In the genomic region with DNA sequence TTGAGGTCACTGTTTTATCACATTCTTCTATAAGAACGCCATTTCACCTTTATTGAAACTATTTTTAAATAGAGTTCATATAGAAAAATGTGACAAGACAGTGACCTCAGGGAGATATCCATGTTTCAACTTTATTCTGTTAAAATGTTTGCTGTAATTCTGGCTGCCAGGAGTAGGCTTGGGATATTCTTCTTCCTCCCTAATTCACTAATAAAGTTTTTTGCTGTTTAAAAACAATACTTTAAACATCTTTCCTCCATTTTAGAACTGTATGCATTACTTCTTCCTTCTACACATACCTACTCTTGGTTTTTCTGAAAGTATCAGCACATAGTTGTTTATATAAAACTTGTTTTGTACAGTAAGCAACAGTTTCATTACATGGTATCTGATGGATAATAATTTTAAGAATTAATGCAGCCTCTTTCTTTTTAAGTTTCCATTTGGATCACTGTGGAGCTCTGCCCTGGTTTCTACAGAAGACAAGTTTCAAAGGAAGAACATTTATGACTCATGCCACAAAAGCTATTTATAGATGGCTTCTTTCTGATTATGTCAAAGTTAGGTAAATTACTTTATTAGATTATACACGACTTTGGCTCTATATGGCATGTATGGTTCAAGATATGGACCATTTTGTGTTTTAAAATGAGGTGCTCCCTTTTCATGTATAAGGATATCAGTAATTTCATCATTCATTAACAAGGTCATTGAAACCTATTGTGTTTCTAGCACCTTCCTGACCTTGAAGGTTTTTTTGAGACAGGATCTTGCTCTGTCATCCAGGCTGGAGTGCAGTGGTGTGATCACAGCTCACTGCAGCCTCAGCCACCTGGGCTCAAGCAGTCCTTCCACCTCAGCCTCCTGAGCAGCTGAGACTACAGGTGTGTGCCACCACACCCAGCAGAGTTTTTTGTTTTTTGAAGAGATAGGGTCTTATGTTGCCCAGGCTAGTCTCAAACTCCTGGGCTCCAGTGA, we compare ENCODE assay signal across 1 cellular context.
TF ChIP-seq lines count a peak whose summit lies in the region.

No MANE protein-coding gene starts in this region.

TF ChIP-seq in WTC11, 78 proteins besides CTCF, POLR2A, EP300 and RAD21 (continued from another document):
- TF ChIP-seq, protein P1, sequence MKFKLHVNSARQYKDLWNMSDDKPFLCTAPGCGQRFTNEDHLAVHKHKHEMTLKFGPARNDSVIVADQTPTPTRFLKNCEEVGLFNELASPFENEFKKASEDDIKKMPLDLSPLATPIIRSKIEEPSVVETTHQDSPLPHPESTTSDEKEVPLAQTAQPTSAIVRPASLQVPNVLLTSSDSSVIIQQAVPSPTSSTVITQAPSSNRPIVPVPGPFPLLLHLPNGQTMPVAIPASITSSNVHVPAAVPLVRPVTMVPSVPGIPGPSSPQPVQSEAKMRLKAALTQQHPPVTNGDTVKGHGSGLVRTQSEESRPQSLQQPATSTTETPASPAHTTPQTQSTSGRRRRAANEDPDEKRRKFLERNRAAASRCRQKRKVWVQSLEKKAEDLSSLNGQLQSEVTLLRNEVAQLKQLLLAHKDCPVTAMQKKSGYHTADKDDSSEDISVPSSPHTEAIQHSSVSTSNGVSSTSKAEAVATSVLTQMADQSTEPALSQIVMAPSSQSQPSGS (CRISPR knock-in tag; IDR thresholded peaks at IDR 0.05; ENCODE audit: borderline replicate concordance, low read depth), result no peak
- TF ChIP-seq, protein P2, sequence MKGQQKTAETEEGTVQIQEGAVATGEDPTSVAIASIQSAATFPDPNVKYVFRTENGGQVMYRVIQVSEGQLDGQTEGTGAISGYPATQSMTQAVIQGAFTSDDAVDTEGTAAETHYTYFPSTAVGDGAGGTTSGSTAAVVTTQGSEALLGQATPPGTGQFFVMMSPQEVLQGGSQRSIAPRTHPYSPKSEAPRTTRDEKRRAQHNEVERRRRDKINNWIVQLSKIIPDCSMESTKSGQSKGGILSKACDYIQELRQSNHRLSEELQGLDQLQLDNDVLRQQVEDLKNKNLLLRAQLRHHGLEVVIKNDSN (CRISPR knock-in tag; IDR thresholded peaks at IDR 0.05), result no peak
- TF ChIP-seq ESRRA (CRISPR knock-in tag; IDR thresholded peaks at IDR 0.05; ENCODE audit: borderline replicate concordance) (no peak), NFATC4 (CRISPR knock-in tag; IDR thresholded peaks at IDR 0.05) (no peak)
- TF ChIP-seq, protein P3, sequence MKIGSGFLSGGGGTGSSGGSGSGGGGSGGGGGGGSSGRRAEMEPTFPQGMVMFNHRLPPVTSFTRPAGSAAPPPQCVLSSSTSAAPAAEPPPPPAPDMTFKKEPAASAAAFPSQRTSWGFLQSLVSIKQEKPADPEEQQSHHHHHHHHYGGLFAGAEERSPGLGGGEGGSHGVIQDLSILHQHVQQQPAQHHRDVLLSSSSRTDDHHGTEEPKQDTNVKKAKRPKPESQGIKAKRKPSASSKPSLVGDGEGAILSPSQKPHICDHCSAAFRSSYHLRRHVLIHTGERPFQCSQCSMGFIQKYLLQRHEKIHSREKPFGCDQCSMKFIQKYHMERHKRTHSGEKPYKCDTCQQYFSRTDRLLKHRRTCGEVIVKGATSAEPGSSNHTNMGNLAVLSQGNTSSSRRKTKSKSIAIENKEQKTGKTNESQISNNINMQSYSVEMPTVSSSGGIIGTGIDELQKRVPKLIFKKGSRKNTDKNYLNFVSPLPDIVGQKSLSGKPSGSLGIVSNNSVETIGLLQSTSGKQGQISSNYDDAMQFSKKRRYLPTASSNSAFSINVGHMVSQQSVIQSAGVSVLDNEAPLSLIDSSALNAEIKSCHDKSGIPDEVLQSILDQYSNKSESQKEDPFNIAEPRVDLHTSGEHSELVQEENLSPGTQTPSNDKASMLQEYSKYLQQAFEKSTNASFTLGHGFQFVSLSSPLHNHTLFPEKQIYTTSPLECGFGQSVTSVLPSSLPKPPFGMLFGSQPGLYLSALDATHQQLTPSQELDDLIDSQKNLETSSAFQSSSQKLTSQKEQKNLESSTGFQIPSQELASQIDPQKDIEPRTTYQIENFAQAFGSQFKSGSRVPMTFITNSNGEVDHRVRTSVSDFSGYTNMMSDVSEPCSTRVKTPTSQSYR (CRISPR knock-in tag; IDR thresholded peaks at IDR 0.05), result no peak
- TF ChIP-seq, protein P4, sequence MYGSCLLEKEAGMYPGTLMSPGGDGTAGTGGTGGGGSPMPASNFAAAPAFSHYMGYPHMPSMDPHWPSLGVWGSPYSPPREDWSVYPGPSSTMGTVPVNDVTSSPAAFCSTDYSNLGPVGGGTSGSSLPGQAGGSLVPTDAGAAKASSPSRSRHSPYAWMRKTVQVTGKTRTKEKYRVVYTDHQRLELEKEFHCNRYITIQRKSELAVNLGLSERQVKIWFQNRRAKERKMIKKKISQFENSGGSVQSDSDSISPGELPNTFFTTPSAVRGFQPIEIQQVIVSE (CRISPR knock-in tag; IDR thresholded peaks at IDR 0.05; ENCODE audit: borderline replicate concordance), result no peak
- TF ChIP-seq, protein P5, sequence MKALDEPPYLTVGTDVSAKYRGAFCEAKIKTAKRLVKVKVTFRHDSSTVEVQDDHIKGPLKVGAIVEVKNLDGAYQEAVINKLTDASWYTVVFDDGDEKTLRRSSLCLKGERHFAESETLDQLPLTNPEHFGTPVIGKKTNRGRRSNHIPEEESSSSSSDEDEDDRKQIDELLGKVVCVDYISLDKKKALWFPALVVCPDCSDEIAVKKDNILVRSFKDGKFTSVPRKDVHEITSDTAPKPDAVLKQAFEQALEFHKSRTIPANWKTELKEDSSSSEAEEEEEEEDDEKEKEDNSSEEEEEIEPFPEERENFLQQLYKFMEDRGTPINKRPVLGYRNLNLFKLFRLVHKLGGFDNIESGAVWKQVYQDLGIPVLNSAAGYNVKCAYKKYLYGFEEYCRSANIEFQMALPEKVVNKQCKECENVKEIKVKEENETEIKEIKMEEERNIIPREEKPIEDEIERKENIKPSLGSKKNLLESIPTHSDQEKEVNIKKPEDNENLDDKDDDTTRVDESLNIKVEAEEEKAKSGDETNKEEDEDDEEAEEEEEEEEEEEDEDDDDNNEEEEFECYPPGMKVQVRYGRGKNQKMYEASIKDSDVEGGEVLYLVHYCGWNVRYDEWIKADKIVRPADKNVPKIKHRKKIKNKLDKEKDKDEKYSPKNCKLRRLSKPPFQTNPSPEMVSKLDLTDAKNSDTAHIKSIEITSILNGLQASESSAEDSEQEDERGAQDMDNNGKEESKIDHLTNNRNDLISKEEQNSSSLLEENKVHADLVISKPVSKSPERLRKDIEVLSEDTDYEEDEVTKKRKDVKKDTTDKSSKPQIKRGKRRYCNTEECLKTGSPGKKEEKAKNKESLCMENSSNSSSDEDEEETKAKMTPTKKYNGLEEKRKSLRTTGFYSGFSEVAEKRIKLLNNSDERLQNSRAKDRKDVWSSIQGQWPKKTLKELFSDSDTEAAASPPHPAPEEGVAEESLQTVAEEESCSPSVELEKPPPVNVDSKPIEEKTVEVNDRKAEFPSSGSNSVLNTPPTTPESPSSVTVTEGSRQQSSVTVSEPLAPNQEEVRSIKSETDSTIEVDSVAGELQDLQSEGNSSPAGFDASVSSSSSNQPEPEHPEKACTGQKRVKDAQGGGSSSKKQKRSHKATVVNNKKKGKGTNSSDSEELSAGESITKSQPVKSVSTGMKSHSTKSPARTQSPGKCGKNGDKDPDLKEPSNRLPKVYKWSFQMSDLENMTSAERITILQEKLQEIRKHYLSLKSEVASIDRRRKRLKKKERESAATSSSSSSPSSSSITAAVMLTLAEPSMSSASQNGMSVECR (CRISPR knock-in tag; IDR thresholded peaks at IDR 0.05; ENCODE audit: borderline replicate concordance), result no peak
